In the genomic region with DNA sequence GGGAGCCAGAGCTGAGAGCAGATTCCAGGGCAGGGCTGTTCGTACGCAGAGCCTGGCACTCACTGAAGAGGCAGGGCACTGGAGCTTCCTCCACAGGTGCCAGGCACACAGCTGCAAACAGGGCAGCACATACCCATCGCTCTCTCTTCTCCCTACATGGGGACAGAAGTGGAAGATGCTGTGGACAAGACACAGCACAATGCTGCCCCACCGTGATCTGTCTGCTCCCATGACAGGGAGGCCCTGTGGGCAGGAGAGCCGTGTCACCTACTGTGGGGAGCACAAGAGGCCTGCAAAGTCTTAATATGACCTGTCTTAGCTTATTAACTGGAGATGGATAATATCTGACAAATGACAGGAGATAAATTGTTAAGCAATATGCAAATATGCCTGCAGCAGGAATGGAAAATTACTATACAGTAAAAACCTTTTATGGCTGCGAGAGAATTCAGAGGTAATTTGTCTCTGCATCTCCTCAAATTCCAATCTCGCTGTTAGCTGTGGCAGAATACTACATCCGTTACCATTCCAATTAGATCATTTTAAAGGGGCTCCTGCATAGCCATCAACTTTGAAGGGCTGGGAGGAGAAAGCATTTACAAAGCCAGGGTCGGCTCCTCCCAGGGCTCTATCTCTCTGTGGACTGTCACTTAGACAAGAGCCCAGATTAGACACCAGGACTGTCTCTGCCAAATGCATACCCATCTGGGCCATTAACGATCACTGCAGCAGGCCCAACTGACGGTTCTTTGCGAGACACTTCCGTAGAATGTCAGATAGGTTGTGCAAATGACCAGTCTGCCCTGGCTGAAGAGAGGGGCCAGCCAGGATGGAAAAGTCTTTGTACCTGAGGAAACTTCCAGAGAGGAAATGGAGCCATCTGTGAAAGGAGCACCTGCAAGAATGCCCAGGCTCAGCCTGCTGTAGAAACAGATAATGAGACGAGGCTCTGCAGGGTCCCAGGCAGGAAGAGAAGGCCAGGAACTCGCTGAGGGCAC, we compare ENCODE assay signal across 29 cellular contexts.
"Had no signal": no experiment of that assay in that cellular context is flagged by ENCODE, and none has a peak within 500 bp of the region (broad histone marks: within the 10 kb centered on the region; RNA-seq: fewer than 3 reads in every experiment).

No MANE protein-coding gene starts in this region.

- H3K27me3 Mint-ChIP-seq: activated naive CD4-positive, alpha-beta T cell treated with anti-CD3 and anti-CD28 coated beads, Interleukin-2, amount 50 U/mL, for 24 hours; activated naive CD8-positive, alpha-beta T cell treated with anti-CD3 and anti-CD28 coated beads, Interleukin-2, amount 50 U/mL, for 24 hours; dendritic cell treated with granulocyte-macrophage colony-stimulating factor and Interleukin-4, amounts not matched to agents 40 ng/mL and 50 ng/mL, for 4 days had no signal

- H3K36me3 Mint-ChIP-seq: activated naive CD4-positive, alpha-beta T cell treated with anti-CD3 and anti-CD28 coated beads, Interleukin-2, amount 50 U/mL, for 24 hours had no signal

- H3K4me1 Mint-ChIP-seq: activated naive CD4-positive, alpha-beta T cell treated with anti-CD3 and anti-CD28 coated beads, Interleukin-2, amount 50 U/mL, for 24 hours; central memory CD8-positive, alpha-beta T cell; T-helper 17 cell had no signal

- DNase-seq: activated CD4-positive, alpha-beta T cell treated with anti-CD3 and anti-CD28 coated beads for 48 hours; activated CD4-positive, alpha-beta T cell treated with anti-CD3 and anti-CD28 coated beads, Interleukin-2, amount 50 U/mL, for 48 hours; activated naive CD8-positive, alpha-beta T cell treated with anti-CD3 and anti-CD28 coated beads, Interleukin-2, amount 50 U/mL, for 24 hours; activated T-cell treated with anti-CD3 and anti-CD28 coated beads, Interleukin-2, amount 50 U/mL, for 48 hours; amygdala; effector CD8-positive, alpha-beta T cell; erythroblast; gastrocnemius medialis; left cardiac atrium; left ventricle myocardium superior; nucleus accumbens; pancreas; retina; small intestine; stimulated activated CD4-positive, alpha-beta T cell treated with anti-CD3 and anti-CD28 coated beads, Interleukin-1b, Interleukin-23, amount 100 ng/mL, for 48 hours; stimulated activated CD4-positive, alpha-beta T cell treated with anti-CD3 and anti-CD28 coated beads, Interleukin-4, amount 100 ng/mL, for 4 hours; stimulated activated naive B cell treated with anti-CD40 and anti-IgM and Interleukin-4, amounts not matched to agents 10 μg/mL and 1 μg/mL and 100 μg/mL, for 72 hours; T-helper 17 cell; T1000; transverse colon; WERI-Rb-1 had no signal

- H3K27me3 ChIP-seq: gastrocnemius medialis, hepatocyte, pancreas, transverse colon had no signal

- H3K4me1 ChIP-seq: gastrocnemius medialis, pancreas, prostate gland, transverse colon had no signal

- H3K27ac ChIP-seq: gastrocnemius medialis, hepatocyte, pancreas, prostate gland, transverse colon, WERI-Rb-1 had no signal

- H3K36me3 ChIP-seq: gastrocnemius medialis, pancreas, prostate gland, transverse colon, WERI-Rb-1 had no signal

- ATAC-seq: activated naive CD8-positive, alpha-beta T cell treated with anti-CD3 and anti-CD28 coated beads, Interleukin-2, amount 50 U/mL, for 24 hours; gastrocnemius medialis; left cardiac atrium; left ventricle myocardium superior; pancreas; sciatic nerve; stimulated activated naive B cell treated with anti-CD40 and anti-IgM and Interleukin-4, amounts not matched to agents 10 μg/mL and 1 μg/mL and 100 μg/mL, for 72 hours; T-helper 17 cell had no signal

- H3K9me3 Mint-ChIP-seq: activated naive CD4-positive, alpha-beta T cell treated with anti-CD3 and anti-CD28 coated beads, Interleukin-2, amount 50 U/mL, for 24 hours; activated naive CD8-positive, alpha-beta T cell treated with anti-CD3 and anti-CD28 coated beads, Interleukin-2, amount 50 U/mL, for 24 hours; activated T-helper 2 cell treated with anti-CD3 and anti-CD28 coated beads, Interferon-gamma antibody, Interleukin-2, Interleukin-4, amounts not matched to agents 10 μg/mL and 5 μg/mL and 100 μg/mL, durations not matched to agents 14 hours and 24 hours and 36 hours; central memory CD8-positive, alpha-beta T cell; dendritic cell treated with granulocyte-macrophage colony-stimulating factor and Interleukin-4, amounts not matched to agents 40 ng/mL and 50 ng/mL, for 4 days; nephron had no signal

- H3K9me3 ChIP-seq: gastrocnemius medialis, pancreas, prostate gland, transverse colon had no signal

- H3K4me3 ChIP-seq: gastrocnemius medialis, hepatocyte, pancreas, prostate gland, transverse colon had no signal

- H3K4me3 Mint-ChIP-seq: activated naive CD4-positive, alpha-beta T cell treated with anti-CD3 and anti-CD28 coated beads, Interleukin-2, amount 50 U/mL, for 24 hours; activated naive CD8-positive, alpha-beta T cell treated with anti-CD3 and anti-CD28 coated beads, Interleukin-2, amount 50 U/mL, for 24 hours; central memory CD8-positive, alpha-beta T cell; dendritic cell treated with granulocyte-macrophage colony-stimulating factor and Interleukin-4, amounts not matched to agents 40 ng/mL and 50 ng/mL, for 4 days; nephron; stimulated activated naive B cell treated with anti-CD40 and anti-IgM and Interleukin-4, amounts not matched to agents 10 μg/mL and 1 μg/mL and 100 μg/mL, for 72 hours; T-helper 17 cell had no signal

- H3K27ac Mint-ChIP-seq: activated naive CD4-positive, alpha-beta T cell treated with anti-CD3 and anti-CD28 coated beads, Interleukin-2, amount 50 U/mL, for 24 hours; activated naive CD8-positive, alpha-beta T cell treated with anti-CD3 and anti-CD28 coated beads, Interleukin-2, amount 50 U/mL, for 24 hours; activated T-helper 2 cell treated with anti-CD3 and anti-CD28 coated beads, Interferon-gamma antibody, Interleukin-2, Interleukin-4, amounts not matched to agents 10 μg/mL and 5 μg/mL and 100 μg/mL, durations not matched to agents 14 hours and 24 hours and 36 hours; dendritic cell treated with granulocyte-macrophage colony-stimulating factor and Interleukin-4, amounts not matched to agents 40 ng/mL and 50 ng/mL, for 4 days; nephron; stimulated activated naive B cell treated with anti-CD40 and anti-IgM and Interleukin-4, amounts not matched to agents 10 μg/mL and 1 μg/mL and 100 μg/mL, for 72 hours; T-helper 17 cell had no signal
